16 cellular contexts compared by ENCODE assay signal in genomic region chr22:25451480-25452114, GRCh38.
DNase-seq lines count a peak whose midpoint lies in the region; ATAC-seq, FAIRE-seq and TF ChIP-seq lines count a peak whose summit lies in the region.
"Had no signal": no experiment of that assay in that cellular context is flagged by ENCODE, and none has a peak within 500 bp of the region (broad histone marks: within the 10 kb centered on the region; RNA-seq: fewer than 3 reads in every experiment).

No MANE protein-coding gene starts in this region.

- H3K79me2 ChIP-seq in endothelial cell of umbilical vein (ENCODE audit: control insufficient read depth, insufficient read depth, low read length) = peaks cover 70% of the 10 kb centered on the region

- no peak overlapping the region for H2AFZ ChIP-seq in endothelial cell of umbilical vein (ENCODE audit: low read depth, low read length)

- peak overlapping the region; percentile 35 for H3K4me3 Mint-ChIP-seq in activated CD8-positive, alpha-beta T cell treated with anti-CD3 and anti-CD28 coated beads for 36 hours
- H3K4me3 Mint-ChIP-seq in activated CD8-positive, alpha-beta T cell treated with anti-CD3 and anti-CD28 coated beads, Interleukin-2, amount 10 ng/mL, durations not matched to agents 7 days and 5 days = no peak overlapping the region
- peak overlapping the region; percentile 1 to 16 (median 1) for H3K4me3 Mint-ChIP-seq in T-cell
- peak overlapping the region; percentile 76 for H3K4me3 Mint-ChIP-seq in stimulated activated effector memory CD8-positive, alpha-beta T cell treated with anti-CD3 and anti-CD28 coated beads, Interleukin-12 subunit alpha, Interleukin-12 subunit beta, amount 100 ng/mL, for 72 hours

- no peak for DNase-seq in activated CD8-positive, alpha-beta T cell treated with anti-CD3 and anti-CD28 coated beads for 36 hours
- no peak for DNase-seq in activated CD8-positive, alpha-beta T cell treated with anti-CD3 and anti-CD28 coated beads, Interleukin-2, amount 10 ng/mL, durations not matched to agents 7 days and 5 days
- DNase-seq in T-cell (no peak), endothelial cell of umbilical vein (ENCODE audit: low read depth, low spot score) (no peak), cerebellum (ENCODE audit: low spot score) (no peak), DMS79 treated with DMSO at 0.1 percent for 48 hours (lab: John Stamatoyannopoulos, UW) (no peak)
- DNase-seq in stimulated activated effector memory CD8-positive, alpha-beta T cell treated with anti-CD3 and anti-CD28 coated beads, Interleukin-12 subunit alpha, Interleukin-12 subunit beta, amount 100 ng/mL, for 72 hours (ENCODE audit: low spot score in 2 of 2) = no peak
- DNase-seq: activated gamma-delta T cell, dorsolateral prefrontal cortex, foreskin melanocyte, NCI-H82, SIG-M5, upper lobe of right lung had no signal

- H3K27ac Mint-ChIP-seq in activated CD8-positive, alpha-beta T cell treated with anti-CD3 and anti-CD28 coated beads for 36 hours = peak overlapping the region; percentile 32
- no peak overlapping the region for H3K27ac Mint-ChIP-seq in activated CD8-positive, alpha-beta T cell treated with anti-CD3 and anti-CD28 coated beads, Interleukin-2, amount 10 ng/mL, durations not matched to agents 7 days and 5 days
- H3K27ac Mint-ChIP-seq in T-cell = no peak overlapping the region
- peak overlapping the region; percentile 46 for H3K27ac Mint-ChIP-seq in stimulated activated effector memory CD8-positive, alpha-beta T cell treated with anti-CD3 and anti-CD28 coated beads, Interleukin-12 subunit alpha, Interleukin-12 subunit beta, amount 100 ng/mL, for 72 hours

- H3K9me1 ChIP-seq in endothelial cell of umbilical vein (replicated peaks; ENCODE audit: control insufficient read depth, extremely low read depth, insufficient read depth, low read length) = no peaks in the 10 kb centered on the region

- no TSS peak for BruUV-seq in endothelial cell of umbilical vein (replicated peaks; lab: Mats Ljungman, UMichigan)

- no peak overlapping the region for H3K4me3 ChIP-seq in endothelial cell of umbilical vein (replicated peaks in 1 of 3; ENCODE audit: insufficient read depth in 1 of 3, low read depth in 1 of 3, low read length in 3 of 3)
- H3K4me3 ChIP-seq: upper lobe of right lung had no signal

- CTCF ChIA-PET in activated CD8-positive, alpha-beta T cell treated with anti-CD3 and anti-CD28 coated beads for 36 hours (lab: Charles Lee) = interaction anchor here (1.2 to 2.1 kb wide), 3 partner anchors 11 to 274 kb away, joined by 3 to 6 read pairs (median 4); no protein-coding TSS in a partner anchor
- CTCF ChIA-PET in activated CD8-positive, alpha-beta T cell treated with anti-CD3 and anti-CD28 coated beads, Interleukin-2, amount 10 ng/mL, durations not matched to agents 7 days and 5 days (lab: Charles Lee) = interaction anchor here (1.7 to 2.2 kb wide), 2 partner anchors 11 to 321 kb away, joined by 5 to 12 read pairs; no protein-coding TSS in a partner anchor
- CTCF ChIA-PET in T-cell (lab: Charles Lee) = no interaction called here
- CTCF ChIA-PET in endothelial cell of umbilical vein (lab: Charles Lee) = interaction anchor here (2.0 kb wide), 1 partner anchor 321 kb away, joined by 6 read pairs; no protein-coding TSS in a partner anchor

- H3K9ac ChIP-seq in endothelial cell of umbilical vein (replicated peaks; ENCODE audit: extremely low read depth, insufficient read depth, low read length) = peak overlapping the region; percentile 9

- POLR2A ChIA-PET in activated CD8-positive, alpha-beta T cell treated with anti-CD3 and anti-CD28 coated beads for 36 hours (lab: Charles Lee) = no interaction called here
- POLR2A ChIA-PET in activated CD8-positive, alpha-beta T cell treated with anti-CD3 and anti-CD28 coated beads, Interleukin-2, amount 10 ng/mL, durations not matched to agents 7 days and 5 days (lab: Charles Lee) = no interaction called here
- POLR2A ChIA-PET in T-cell (lab: Charles Lee) (no interaction called here), endothelial cell of umbilical vein (lab: Charles Lee) (no interaction called here)

- H3K36me3 Mint-ChIP-seq in activated CD8-positive, alpha-beta T cell treated with anti-CD3 and anti-CD28 coated beads for 36 hours (ENCODE audit: low read depth) = peaks cover 45% of the 10 kb centered on the region
- peaks cover 41% of the 10 kb centered on the region for H3K36me3 Mint-ChIP-seq in activated CD8-positive, alpha-beta T cell treated with anti-CD3 and anti-CD28 coated beads, Interleukin-2, amount 10 ng/mL, durations not matched to agents 7 days and 5 days (ENCODE audit: low read depth)
- peaks cover 20% of the 10 kb centered on the region for H3K36me3 Mint-ChIP-seq in T-cell
- H3K36me3 Mint-ChIP-seq in stimulated activated effector memory CD8-positive, alpha-beta T cell treated with anti-CD3 and anti-CD28 coated beads, Interleukin-12 subunit alpha, Interleukin-12 subunit beta, amount 100 ng/mL, for 72 hours = peaks cover 84% of the 10 kb centered on the region

- no peak overlapping the region for H3K4me2 ChIP-seq in endothelial cell of umbilical vein (ENCODE audit: insufficient read depth, low read length)

- no peaks in the 10 kb centered on the region for H3K9me3 Mint-ChIP-seq in activated CD8-positive, alpha-beta T cell treated with anti-CD3 and anti-CD28 coated beads for 36 hours
- no peaks in the 10 kb centered on the region for H3K9me3 Mint-ChIP-seq in activated CD8-positive, alpha-beta T cell treated with anti-CD3 and anti-CD28 coated beads, Interleukin-2, amount 10 ng/mL, durations not matched to agents 7 days and 5 days (ENCODE audit: insufficient read depth)
- H3K9me3 Mint-ChIP-seq in T-cell = no peaks in the 10 kb centered on the region
- no peaks in the 10 kb centered on the region for H3K9me3 Mint-ChIP-seq in stimulated activated effector memory CD8-positive, alpha-beta T cell treated with anti-CD3 and anti-CD28 coated beads, Interleukin-12 subunit alpha, Interleukin-12 subunit beta, amount 100 ng/mL, for 72 hours

- no peak for TF ChIP-seq CTCF in activated CD8-positive, alpha-beta T cell treated with anti-CD3 and anti-CD28 coated beads for 36 hours (IDR thresholded peaks at IDR 0.05)
- no peak for TF ChIP-seq CTCF in endothelial cell of umbilical vein (IDR thresholded peaks at IDR 0.05; ENCODE audit: extremely low read depth in 1 of 2, insufficient read depth in 1 of 2, low read depth in 1 of 2, low read length in 2 of 2)

- H3K27ac ChIP-seq in endothelial cell of umbilical vein (ENCODE audit: insufficient read depth, low read depth, low read length) = no peak overlapping the region
- H3K27ac ChIP-seq: dorsolateral prefrontal cortex, upper lobe of right lung had no signal

- no peaks in the 10 kb centered on the region for H3K9me3 ChIP-seq in endothelial cell of umbilical vein (replicated peaks; ENCODE audit: control insufficient read depth, insufficient read depth, low read length)
- H3K9me3 ChIP-seq: upper lobe of right lung had no signal

- peaks cover 6% of the 10 kb centered on the region for H4K20me1 ChIP-seq in endothelial cell of umbilical vein (replicated peaks; ENCODE audit: control insufficient read depth, extremely low read depth, insufficient read depth, low read length)

- dilution Hi-C loops in endothelial cell of umbilical vein (cut with MboI; ENCODE audit: extremely low pct_ligation_motif_present, low sequenced_read_pairs) = no loop called here

- H3K27me3 Mint-ChIP-seq in activated CD8-positive, alpha-beta T cell treated with anti-CD3 and anti-CD28 coated beads for 36 hours = no peaks in the 10 kb centered on the region
- H3K27me3 Mint-ChIP-seq in activated CD8-positive, alpha-beta T cell treated with anti-CD3 and anti-CD28 coated beads, Interleukin-2, amount 10 ng/mL, durations not matched to agents 7 days and 5 days (ENCODE audit: low read depth) = no peaks in the 10 kb centered on the region
- H3K27me3 Mint-ChIP-seq in T-cell = no peaks in the 10 kb centered on the region

- H3K4me1 Mint-ChIP-seq in activated CD8-positive, alpha-beta T cell treated with anti-CD3 and anti-CD28 coated beads for 36 hours (ENCODE audit: low read depth) = peaks cover 49% of the 10 kb centered on the region
- H3K4me1 Mint-ChIP-seq in activated CD8-positive, alpha-beta T cell treated with anti-CD3 and anti-CD28 coated beads, Interleukin-2, amount 10 ng/mL, durations not matched to agents 7 days and 5 days (ENCODE audit: low read depth) = peaks cover 48% of the 10 kb centered on the region
- H3K4me1 Mint-ChIP-seq in T-cell = peaks cover 56 to 60% (median 58%) of the 10 kb centered on the region in 3 donors
- peaks cover 46% of the 10 kb centered on the region for H3K4me1 Mint-ChIP-seq in stimulated activated effector memory CD8-positive, alpha-beta T cell treated with anti-CD3 and anti-CD28 coated beads, Interleukin-12 subunit alpha, Interleukin-12 subunit beta, amount 100 ng/mL, for 72 hours

- H3K36me3 ChIP-seq in endothelial cell of umbilical vein (ENCODE audit: control insufficient read depth in 2 of 2, extremely low read depth in 1 of 2, insufficient read depth in 2 of 2, low read length in 2 of 2) = peaks cover 3 to 6% of the 10 kb centered on the region in 2 experiments

- no peak for ATAC-seq in activated CD8-positive, alpha-beta T cell treated with anti-CD3 and anti-CD28 coated beads for 36 hours
- no peak for ATAC-seq in activated CD8-positive, alpha-beta T cell treated with anti-CD3 and anti-CD28 coated beads, Interleukin-2, amount 10 ng/mL, durations not matched to agents 7 days and 5 days
- ATAC-seq in T-cell (replicated peaks in 1 of 4) (no peak), GM21717 (IDR thresholded peaks at IDR 0.05; ENCODE audit: unreplicated experiment) (no peak)
- no peak for ATAC-seq in stimulated activated effector memory CD8-positive, alpha-beta T cell treated with anti-CD3 and anti-CD28 coated beads, Interleukin-12 subunit alpha, Interleukin-12 subunit beta, amount 100 ng/mL, for 72 hours
- ATAC-seq: sciatic nerve, upper lobe of right lung had no signal

- peaks cover 17% of the 10 kb centered on the region for H3K4me1 ChIP-seq in endothelial cell of umbilical vein (ENCODE audit: control insufficient read depth, extremely low read depth, insufficient read depth, low read length)

- TF ChIP-seq POLR2A in endothelial cell of umbilical vein (IDR thresholded peaks at IDR 0.05; ENCODE audit: low read depth, low read length) = no peak

- no peak for FAIRE-seq in endothelial cell of umbilical vein (lab: Jason Lieb, UNC)
- FAIRE-seq: islet of Langerhans had no signal

- no peaks in the 10 kb centered on the region for H3K27me3 ChIP-seq in endothelial cell of umbilical vein (ENCODE audit: control insufficient read depth in 2 of 2, insufficient read depth in 2 of 2, low read length in 2 of 2)
- H3K27me3 ChIP-seq: dorsolateral prefrontal cortex, upper lobe of right lung had no signal

- intact Hi-C loops in activated CD8-positive, alpha-beta T cell treated with anti-CD3 and anti-CD28 coated beads for 36 hours (cut with micrococcal nuclease) = no loop called here
- intact Hi-C loops in endothelial cell of umbilical vein (cut with micrococcal nuclease) = no loop called here

TF ChIP-seq in endothelial cell of umbilical vein, 7 proteins besides CTCF, POLR2A, EP300 and RAD21 (continues in another document):
- TF ChIP-seq POLR2AphosphoS5 (IDR thresholded peaks at IDR 0.05; ENCODE audit: insufficient read depth, low read depth, low read length) (no peak), EZH2 (IDR thresholded peaks at IDR 0.05; ENCODE audit: borderline replicate concordance, low read depth, low read length, severe bottlenecking) (no peak), GATA2 (IDR thresholded peaks at IDR 0.05; ENCODE audit: insufficient read depth, insufficient read length, low read depth, low read length) (no peak)

Comparison
In these comparisons a context has a peak if more than half of its experiments do, and no peak if none do; other contexts are left out.
1. H3K27ac Mint-ChIP-seq: peak in activated CD8-positive, alpha-beta T cell treated with anti-CD3 and anti-CD28 coated beads for 36 hours (single experiment) and stimulated activated effector memory CD8-positive, alpha-beta T cell treated with anti-CD3 and anti-CD28 coated beads, Interleukin-12 subunit alpha, Interleukin-12 subunit beta, amount 100 ng/mL, for 72 hours (single experiment); none in activated CD8-positive, alpha-beta T cell treated with anti-CD3 and anti-CD28 coated beads, Interleukin-2, amount 10 ng/mL, durations not matched to agents 7 days and 5 days (single experiment) and T-cell (0 of 2).
2. CTCF ChIA-PET loops: an anchor here in activated CD8-positive, alpha-beta T cell treated with anti-CD3 and anti-CD28 coated beads for 36 hours (1.2 to 2.1 kb wide), activated CD8-positive, alpha-beta T cell treated with anti-CD3 and anti-CD28 coated beads, Interleukin-2, amount 10 ng/mL, durations not matched to agents 7 days and 5 days (1.7 to 2.2 kb wide) and endothelial cell of umbilical vein (2.0 kb wide); none called in T-cell.